In the genomic region with DNA sequence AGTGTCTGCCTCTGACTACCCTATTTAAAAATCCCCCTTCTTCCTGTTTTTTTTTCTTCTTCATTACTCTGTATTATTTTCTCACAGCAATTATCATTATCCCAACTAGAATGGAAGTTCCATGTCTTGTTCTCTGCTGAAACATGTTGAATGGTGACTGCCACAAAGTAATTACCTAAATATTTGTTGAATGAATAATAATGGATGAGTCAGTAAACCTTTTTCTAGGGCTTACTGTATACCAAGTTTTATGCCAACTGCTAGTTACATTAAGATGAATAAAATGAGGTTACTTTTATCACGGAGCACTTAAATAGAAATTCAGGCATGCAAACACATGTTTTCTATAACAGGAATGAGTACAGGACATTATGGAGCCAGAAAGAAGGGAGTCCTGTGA, we compare ENCODE assay signal across 1 cellular context.
TF ChIP-seq lines count a peak whose summit lies in the region.

No MANE protein-coding gene starts in this region.

TF ChIP-seq in GM23338, 12 proteins besides CTCF, POLR2A, EP300 and RAD21 (continued from another document):
- TF ChIP-seq, protein P1, sequence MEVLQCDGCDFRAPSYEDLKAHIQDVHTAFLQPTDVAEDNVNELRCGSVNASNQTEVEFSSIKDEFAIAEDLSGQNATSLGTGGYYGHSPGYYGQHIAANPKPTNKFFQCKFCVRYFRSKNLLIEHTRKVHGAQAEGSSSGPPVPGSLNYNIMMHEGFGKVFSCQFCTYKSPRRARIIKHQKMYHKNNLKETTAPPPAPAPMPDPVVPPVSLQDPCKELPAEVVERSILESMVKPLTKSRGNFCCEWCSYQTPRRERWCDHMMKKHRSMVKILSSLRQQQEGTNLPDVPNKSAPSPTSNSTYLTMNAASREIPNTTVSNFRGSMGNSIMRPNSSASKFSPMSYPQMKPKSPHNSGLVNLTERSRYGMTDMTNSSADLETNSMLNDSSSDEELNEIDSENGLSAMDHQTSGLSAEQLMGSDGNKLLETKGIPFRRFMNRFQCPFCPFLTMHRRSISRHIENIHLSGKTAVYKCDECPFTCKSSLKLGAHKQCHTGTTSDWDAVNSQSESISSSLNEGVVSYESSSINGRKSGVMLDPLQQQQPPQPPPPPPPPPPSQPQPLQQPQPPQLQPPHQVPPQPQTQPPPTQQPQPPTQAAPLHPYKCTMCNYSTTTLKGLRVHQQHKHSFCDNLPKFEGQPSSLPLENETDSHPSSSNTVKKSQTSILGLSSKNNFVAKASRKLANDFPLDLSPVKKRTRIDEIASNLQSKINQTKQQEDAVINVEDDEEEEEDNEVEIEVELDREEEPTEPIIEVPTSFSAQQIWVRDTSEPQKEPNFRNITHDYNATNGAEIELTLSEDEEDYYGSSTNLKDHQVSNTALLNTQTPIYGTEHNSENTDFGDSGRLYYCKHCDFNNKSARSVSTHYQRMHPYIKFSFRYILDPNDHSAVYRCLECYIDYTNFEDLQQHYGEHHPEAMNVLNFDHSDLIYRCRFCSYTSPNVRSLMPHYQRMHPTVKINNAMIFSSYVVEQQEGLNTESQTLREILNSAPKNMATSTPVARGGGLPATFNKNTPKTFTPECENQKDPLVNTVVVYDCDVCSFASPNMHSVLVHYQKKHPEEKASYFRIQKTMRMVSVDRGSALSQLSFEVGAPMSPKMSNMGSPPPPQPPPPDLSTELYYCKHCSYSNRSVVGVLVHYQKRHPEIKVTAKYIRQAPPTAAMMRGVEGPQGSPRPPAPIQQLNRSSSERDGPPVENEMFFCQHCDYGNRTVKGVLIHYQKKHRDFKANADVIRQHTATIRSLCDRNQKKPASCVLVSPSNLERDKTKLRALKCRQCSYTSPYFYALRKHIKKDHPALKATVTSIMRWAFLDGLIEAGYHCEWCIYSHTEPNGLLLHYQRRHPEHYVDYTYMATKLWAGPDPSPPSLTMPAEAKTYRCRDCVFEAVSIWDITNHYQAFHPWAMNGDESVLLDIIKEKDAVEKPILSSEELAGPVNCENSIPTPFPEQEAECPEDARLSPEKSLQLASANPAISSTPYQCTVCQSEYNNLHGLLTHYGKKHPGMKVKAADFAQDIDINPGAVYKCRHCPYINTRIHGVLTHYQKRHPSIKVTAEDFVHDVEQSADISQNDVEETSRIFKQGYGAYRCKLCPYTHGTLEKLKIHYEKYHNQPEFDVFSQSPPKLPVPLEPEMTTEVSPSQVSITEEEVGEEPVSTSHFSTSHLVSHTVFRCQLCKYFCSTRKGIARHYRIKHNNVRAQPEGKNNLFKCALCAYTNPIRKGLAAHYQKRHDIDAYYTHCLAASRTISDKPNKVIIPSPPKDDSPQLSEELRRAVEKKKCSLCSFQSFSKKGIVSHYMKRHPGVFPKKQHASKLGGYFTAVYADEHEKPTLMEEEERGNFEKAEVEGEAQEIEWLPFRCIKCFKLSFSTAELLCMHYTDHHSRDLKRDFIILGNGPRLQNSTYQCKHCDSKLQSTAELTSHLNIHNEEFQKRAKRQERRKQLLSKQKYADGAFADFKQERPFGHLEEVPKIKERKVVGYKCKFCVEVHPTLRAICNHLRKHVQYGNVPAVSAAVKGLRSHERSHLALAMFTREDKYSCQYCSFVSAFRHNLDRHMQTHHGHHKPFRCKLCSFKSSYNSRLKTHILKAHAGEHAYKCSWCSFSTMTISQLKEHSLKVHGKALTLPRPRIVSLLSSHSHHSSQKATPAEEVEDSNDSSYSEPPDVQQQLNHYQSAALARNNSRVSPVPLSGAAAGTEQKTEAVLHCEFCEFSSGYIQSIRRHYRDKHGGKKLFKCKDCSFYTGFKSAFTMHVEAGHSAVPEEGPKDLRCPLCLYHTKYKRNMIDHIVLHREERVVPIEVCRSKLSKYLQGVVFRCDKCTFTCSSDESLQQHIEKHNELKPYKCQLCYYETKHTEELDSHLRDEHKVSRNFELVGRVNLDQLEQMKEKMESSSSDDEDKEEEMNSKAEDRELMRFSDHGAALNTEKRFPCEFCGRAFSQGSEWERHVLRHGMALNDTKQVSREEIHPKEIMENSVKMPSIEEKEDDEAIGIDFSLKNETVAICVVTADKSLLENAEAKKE (CRISPR knock-in tag; IDR thresholded peaks at IDR 0.05) = no peak
- TF ChIP-seq POLR2AphosphoS5 (IDR thresholded peaks at IDR 0.05; ENCODE audit: low read depth) (no peak), STAT1 (IDR thresholded peaks at IDR 0.05; ENCODE audit: unreplicated experiment) (no peak), CREB1 (CRISPR knock-in tag; IDR thresholded peaks at IDR 0.05; ENCODE audit: low read depth) (no peak), NANOG (IDR thresholded peaks at IDR 0.05; ENCODE audit: borderline replicate concordance) (no peak)
- TF ChIP-seq, protein P2, sequence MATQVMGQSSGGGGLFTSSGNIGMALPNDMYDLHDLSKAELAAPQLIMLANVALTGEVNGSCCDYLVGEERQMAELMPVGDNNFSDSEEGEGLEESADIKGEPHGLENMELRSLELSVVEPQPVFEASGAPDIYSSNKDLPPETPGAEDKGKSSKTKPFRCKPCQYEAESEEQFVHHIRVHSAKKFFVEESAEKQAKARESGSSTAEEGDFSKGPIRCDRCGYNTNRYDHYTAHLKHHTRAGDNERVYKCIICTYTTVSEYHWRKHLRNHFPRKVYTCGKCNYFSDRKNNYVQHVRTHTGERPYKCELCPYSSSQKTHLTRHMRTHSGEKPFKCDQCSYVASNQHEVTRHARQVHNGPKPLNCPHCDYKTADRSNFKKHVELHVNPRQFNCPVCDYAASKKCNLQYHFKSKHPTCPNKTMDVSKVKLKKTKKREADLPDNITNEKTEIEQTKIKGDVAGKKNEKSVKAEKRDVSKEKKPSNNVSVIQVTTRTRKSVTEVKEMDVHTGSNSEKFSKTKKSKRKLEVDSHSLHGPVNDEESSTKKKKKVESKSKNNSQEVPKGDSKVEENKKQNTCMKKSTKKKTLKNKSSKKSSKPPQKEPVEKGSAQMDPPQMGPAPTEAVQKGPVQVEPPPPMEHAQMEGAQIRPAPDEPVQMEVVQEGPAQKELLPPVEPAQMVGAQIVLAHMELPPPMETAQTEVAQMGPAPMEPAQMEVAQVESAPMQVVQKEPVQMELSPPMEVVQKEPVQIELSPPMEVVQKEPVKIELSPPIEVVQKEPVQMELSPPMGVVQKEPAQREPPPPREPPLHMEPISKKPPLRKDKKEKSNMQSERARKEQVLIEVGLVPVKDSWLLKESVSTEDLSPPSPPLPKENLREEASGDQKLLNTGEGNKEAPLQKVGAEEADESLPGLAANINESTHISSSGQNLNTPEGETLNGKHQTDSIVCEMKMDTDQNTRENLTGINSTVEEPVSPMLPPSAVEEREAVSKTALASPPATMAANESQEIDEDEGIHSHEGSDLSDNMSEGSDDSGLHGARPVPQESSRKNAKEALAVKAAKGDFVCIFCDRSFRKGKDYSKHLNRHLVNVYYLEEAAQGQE (IDR thresholded peaks at IDR 0.05; ENCODE audit: unreplicated experiment) = no peak
